ENCODE assay signal across 1 cellular context in the genomic region with DNA sequence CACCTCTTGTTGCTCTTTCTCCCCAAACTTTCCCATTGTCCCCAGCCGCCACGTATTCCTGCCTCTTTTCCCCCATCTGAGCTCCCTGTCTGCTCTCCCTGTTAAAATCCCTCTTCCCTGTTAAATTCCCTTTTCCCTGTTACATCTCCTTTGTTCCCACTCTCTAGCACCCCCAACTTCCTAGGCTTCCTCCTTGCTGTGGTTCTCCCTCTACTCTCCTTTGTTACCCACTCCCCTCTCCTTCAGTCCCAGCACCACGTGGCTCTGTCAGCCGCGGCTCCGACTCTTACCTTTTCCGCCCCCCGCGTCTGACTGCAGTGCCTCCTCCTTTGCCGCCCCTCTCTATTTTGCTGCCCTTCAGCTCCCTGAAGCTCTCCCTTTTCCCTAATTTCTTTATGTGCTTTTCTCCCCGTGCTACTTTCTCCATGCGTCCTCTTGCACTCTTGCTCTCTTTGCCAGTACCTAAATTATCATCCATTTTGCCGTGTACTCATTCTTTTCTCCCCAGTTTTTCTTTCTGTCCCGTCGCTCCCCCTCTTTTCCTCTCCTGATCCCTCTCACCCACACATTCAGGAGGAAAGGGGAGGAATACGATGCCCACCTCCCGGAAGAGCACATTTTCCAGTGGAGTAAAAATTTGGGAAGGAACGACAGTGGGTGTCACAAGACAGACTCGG.
TF ChIP-seq lines count a peak whose summit lies in the region.

No MANE protein-coding gene starts in this region.

TF ChIP-seq in HepG2, 621 proteins besides CTCF, POLR2A, EP300 and RAD21 (continues in another document):
- TF ChIP-seq ZNF501 (CRISPR knock-in tag; IDR thresholded peaks at IDR 0.05) (peak; percentile 69; the same call in 1 of the 2 replicates), SRSF4 (IDR thresholded peaks at IDR 0.05; ENCODE audit: low read depth, low read length, poor library complexity, severe bottlenecking) (no peak), ZXDC (CRISPR knock-in tag; IDR thresholded peaks at IDR 0.05) (peak; percentile 43; the same call in 1 of the 2 replicates), ZSCAN21 (CRISPR knock-in tag; IDR thresholded peaks at IDR 0.05; ENCODE audit: borderline replicate concordance) (0 out of 2 replicates have a peak, but pooled peaks have one; percentile 38), RFXANK (CRISPR knock-in tag; IDR thresholded peaks at IDR 0.05) (0 out of 2 replicates have a peak, but pooled peaks have one; percentile 5), BCL3 (CRISPR knock-in tag; IDR thresholded peaks at IDR 0.05) (0 out of 2 replicates have a peak, but pooled peaks have one; percentile 8), MYC (CRISPR knock-in tag; IDR thresholded peaks at IDR 0.05; ENCODE audit: borderline replicate concordance) (peak; percentile 87), ZNF441 (CRISPR knock-in tag; IDR thresholded peaks at IDR 0.05; ENCODE audit: borderline replicate concordance) (0 out of 2 replicates have a peak, but pooled peaks have one; percentile 17), ZNF816 (CRISPR knock-in tag; IDR thresholded peaks at IDR 0.05; ENCODE audit: borderline replicate concordance) (no peak), ZMAT3 (CRISPR knock-in tag; conservative IDR thresholded peaks at IDR 0.05) (0 out of 2 replicates have a peak, but pooled peaks have one; percentile 28), ZNF274 (CRISPR knock-in tag; IDR thresholded peaks at IDR 0.05) (0 out of 2 replicates have a peak, but pooled peaks have one; percentile 1), ZFX (CRISPR knock-in tag; IDR thresholded peaks at IDR 0.05; ENCODE audit: low read depth) (no peak), ZBTB39 (CRISPR knock-in tag; IDR thresholded peaks at IDR 0.05) (0 out of 2 replicates have a peak, but pooled peaks have one; percentile 21), AKNA (CRISPR knock-in tag; IDR thresholded peaks at IDR 0.05; ENCODE audit: borderline replicate concordance) (no peak)
- TF ChIP-seq, protein P1, sequence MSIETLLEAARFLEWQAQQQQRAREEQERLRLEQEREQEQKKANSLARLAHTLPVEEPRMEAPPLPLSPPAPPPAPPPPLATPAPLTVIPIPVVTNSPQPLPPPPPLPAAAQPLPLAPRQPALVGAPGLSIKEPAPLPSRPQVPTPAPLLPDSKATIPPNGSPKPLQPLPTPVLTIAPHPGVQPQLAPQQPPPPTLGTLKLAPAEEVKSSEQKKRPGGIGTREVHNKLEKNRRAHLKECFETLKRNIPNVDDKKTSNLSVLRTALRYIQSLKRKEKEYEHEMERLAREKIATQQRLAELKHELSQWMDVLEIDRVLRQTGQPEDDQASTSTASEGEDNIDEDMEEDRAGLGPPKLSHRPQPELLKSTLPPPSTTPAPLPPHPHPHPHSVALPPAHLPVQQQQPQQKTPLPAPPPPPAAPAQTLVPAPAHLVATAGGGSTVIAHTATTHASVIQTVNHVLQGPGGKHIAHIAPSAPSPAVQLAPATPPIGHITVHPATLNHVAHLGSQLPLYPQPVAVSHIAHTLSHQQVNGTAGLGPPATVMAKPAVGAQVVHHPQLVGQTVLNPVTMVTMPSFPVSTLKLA (IDR thresholded peaks at IDR 0.05): peak; percentile 73
- TF ChIP-seq, protein P2, sequence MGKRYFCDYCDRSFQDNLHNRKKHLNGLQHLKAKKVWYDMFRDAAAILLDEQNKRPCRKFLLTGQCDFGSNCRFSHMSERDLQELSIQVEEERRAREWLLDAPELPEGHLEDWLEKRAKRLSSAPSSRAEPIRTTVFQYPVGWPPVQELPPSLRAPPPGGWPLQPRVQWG (CRISPR knock-in tag; IDR thresholded peaks at IDR 0.05; ENCODE audit: borderline replicate concordance, low read depth): no peak
- TF ChIP-seq, protein P3, sequence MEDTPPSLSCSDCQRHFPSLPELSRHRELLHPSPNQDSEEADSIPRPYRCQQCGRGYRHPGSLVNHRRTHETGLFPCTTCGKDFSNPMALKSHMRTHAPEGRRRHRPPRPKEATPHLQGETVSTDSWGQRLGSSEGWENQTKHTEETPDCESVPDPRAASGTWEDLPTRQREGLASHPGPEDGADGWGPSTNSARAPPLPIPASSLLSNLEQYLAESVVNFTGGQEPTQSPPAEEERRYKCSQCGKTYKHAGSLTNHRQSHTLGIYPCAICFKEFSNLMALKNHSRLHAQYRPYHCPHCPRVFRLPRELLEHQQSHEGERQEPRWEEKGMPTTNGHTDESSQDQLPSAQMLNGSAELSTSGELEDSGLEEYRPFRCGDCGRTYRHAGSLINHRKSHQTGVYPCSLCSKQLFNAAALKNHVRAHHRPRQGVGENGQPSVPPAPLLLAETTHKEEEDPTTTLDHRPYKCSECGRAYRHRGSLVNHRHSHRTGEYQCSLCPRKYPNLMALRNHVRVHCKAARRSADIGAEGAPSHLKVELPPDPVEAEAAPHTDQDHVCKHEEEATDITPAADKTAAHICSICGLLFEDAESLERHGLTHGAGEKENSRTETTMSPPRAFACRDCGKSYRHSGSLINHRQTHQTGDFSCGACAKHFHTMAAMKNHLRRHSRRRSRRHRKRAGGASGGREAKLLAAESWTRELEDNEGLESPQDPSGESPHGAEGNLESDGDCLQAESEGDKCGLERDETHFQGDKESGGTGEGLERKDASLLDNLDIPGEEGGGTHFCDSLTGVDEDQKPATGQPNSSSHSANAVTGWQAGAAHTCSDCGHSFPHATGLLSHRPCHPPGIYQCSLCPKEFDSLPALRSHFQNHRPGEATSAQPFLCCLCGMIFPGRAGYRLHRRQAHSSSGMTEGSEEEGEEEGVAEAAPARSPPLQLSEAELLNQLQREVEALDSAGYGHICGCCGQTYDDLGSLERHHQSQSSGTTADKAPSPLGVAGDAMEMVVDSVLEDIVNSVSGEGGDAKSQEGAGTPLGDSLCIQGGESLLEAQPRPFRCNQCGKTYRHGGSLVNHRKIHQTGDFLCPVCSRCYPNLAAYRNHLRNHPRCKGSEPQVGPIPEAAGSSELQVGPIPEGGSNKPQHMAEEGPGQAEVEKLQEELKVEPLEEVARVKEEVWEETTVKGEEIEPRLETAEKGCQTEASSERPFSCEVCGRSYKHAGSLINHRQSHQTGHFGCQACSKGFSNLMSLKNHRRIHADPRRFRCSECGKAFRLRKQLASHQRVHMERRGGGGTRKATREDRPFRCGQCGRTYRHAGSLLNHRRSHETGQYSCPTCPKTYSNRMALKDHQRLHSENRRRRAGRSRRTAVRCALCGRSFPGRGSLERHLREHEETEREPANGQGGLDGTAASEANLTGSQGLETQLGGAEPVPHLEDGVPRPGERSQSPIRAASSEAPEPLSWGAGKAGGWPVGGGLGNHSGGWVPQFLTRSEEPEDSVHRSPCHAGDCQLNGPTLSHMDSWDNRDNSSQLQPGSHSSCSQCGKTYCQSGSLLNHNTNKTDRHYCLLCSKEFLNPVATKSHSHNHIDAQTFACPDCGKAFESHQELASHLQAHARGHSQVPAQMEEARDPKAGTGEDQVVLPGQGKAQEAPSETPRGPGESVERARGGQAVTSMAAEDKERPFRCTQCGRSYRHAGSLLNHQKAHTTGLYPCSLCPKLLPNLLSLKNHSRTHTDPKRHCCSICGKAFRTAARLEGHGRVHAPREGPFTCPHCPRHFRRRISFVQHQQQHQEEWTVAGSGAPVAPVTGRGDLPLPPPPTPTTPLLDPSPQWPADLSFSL (CRISPR knock-in tag; IDR thresholded peaks at IDR 0.05): no peak
- TF ChIP-seq, protein P4, sequence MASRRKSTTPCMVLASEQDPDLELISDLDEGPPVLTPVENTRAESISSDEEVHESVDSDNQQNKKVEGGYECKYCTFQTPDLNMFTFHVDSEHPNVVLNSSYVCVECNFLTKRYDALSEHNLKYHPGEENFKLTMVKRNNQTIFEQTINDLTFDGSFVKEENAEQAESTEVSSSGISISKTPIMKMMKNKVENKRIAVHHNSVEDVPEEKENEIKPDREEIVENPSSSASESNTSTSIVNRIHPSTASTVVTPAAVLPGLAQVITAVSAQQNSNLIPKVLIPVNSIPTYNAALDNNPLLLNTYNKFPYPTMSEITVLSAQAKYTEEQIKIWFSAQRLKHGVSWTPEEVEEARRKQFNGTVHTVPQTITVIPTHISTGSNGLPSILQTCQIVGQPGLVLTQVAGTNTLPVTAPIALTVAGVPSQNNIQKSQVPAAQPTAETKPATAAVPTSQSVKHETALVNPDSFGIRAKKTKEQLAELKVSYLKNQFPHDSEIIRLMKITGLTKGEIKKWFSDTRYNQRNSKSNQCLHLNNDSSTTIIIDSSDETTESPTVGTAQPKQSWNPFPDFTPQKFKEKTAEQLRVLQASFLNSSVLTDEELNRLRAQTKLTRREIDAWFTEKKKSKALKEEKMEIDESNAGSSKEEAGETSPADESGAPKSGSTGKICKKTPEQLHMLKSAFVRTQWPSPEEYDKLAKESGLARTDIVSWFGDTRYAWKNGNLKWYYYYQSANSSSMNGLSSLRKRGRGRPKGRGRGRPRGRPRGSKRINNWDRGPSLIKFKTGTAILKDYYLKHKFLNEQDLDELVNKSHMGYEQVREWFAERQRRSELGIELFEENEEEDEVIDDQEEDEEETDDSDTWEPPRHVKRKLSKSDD (CRISPR knock-in tag; IDR thresholded peaks at IDR 0.05; ENCODE audit: low read depth): 0 out of 2 replicates have a peak, but pooled peaks have one; percentile 57
- TF ChIP-seq, protein P5, sequence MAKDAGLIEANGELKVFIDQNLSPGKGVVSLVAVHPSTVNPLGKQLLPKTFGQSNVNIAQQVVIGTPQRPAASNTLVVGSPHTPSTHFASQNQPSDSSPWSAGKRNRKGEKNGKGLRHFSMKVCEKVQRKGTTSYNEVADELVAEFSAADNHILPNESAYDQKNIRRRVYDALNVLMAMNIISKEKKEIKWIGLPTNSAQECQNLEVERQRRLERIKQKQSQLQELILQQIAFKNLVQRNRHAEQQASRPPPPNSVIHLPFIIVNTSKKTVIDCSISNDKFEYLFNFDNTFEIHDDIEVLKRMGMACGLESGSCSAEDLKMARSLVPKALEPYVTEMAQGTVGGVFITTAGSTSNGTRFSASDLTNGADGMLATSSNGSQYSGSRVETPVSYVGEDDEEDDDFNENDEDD (CRISPR knock-in tag; IDR thresholded peaks at IDR 0.05; ENCODE audit: borderline replicate concordance): peak; percentile 56; the same call in 1 of the 2 replicates
